ENCODE assay signal across 8 cellular contexts in genomic region chr10:31926765-31927596, GRCh38. TPM values are rescaled to one million over a fixed set of nuclear protein-coding genes. Genes with fewer than 3 reads are reported as not detected.
DNase-seq lines count a peak whose midpoint lies in the region; ATAC-seq, FAIRE-seq and TF ChIP-seq lines count a peak whose summit lies in the region.

No MANE protein-coding gene starts in this region.

- POLR2A ChIA-PET in activated CD4-positive, alpha-beta T cell treated with anti-CD3 and anti-CD28 coated beads, Interleukin-2, amount 10 ng/mL, durations not matched to agents 7 days and 5 days (lab: Charles Lee): no interaction called here

- CTCF ChIA-PET in activated CD4-positive, alpha-beta T cell treated with anti-CD3 and anti-CD28 coated beads, Interleukin-2, amount 10 ng/mL, durations not matched to agents 7 days and 5 days (lab: Charles Lee): interaction anchor here (1.2 to 1.6 kb wide), 2 partner anchors 20 to 159 kb away, joined by 3 read pairs; no protein-coding TSS in a partner anchor

- no peak for TF ChIP-seq CTCF in WERI-Rb-1 (IDR thresholded peaks at IDR 0.05; ENCODE audit: low read depth, low read length)

- WGBS in small intestine, 3 donors: 11 to 28% (median 18%) methylated on average over 22 of the region's 22 CpGs

- no peak for FAIRE-seq in small intestine (lab: Jason Lieb, UNC)

- no peak for DNase-seq in activated CD4-positive, alpha-beta T cell treated with anti-CD3 and anti-CD28 coated beads, Interleukin-2, amount 10 ng/mL, durations not matched to agents 7 days and 5 days
- no peak for DNase-seq in activated CD4-positive, alpha-beta T cell treated with anti-CD3 and anti-CD28 coated beads, Interleukin-2, amount 50 U/mL, for 1 hour
- no peak for DNase-seq in WERI-Rb-1
- peak; percentile 30 for DNase-seq in glomerular visceral epithelial cell (ENCODE audit: extremely low spot score)
- DNase-seq in small intestine: peak; percentile 41
- no peak for DNase-seq in foreskin melanocyte
- DNase-seq in DMS79 (lab: John Stamatoyannopoulos, UW): no peak

- H3K9me3 ChIP-seq in WERI-Rb-1 (ENCODE audit: severe bottlenecking) (no peaks in the 10 kb centered on the region), small intestine (ENCODE audit: control insufficient read depth, low read depth) (no peaks in the 10 kb centered on the region)

- peak overlapping the region; percentile 89 for H3K4me3 Mint-ChIP-seq in activated CD4-positive, alpha-beta T cell treated with anti-CD3 and anti-CD28 coated beads, Interleukin-2, amount 10 ng/mL, durations not matched to agents 7 days and 5 days

- peaks cover 4 to 7% of the 10 kb centered on the region in 2 donors for H3K4me1 ChIP-seq in small intestine (ENCODE audit: control insufficient read depth in 2 of 2, insufficient read depth in 1 of 2, low read depth in 1 of 2, low read length in 1 of 2)

- H3K27ac ChIP-seq in WERI-Rb-1 (no peak overlapping the region; the same call in 1 of the 2 replicates), small intestine (ENCODE audit: low read depth in 1 of 2, low read length in 1 of 2) (peak overlapping the region; percentile 41 to 95)

- H3K27me3 Mint-ChIP-seq in activated CD4-positive, alpha-beta T cell treated with anti-CD3 and anti-CD28 coated beads, Interleukin-2, amount 10 ng/mL, durations not matched to agents 7 days and 5 days: peaks cover 4% of the 10 kb centered on the region

- H3K4me3 ChIP-seq in WERI-Rb-1 (ENCODE audit: low read depth, low read length) (peak overlapping the region; percentile 60), small intestine (ENCODE audit: low read depth in 1 of 2, low read length in 2 of 2) (peak overlapping the region in 1 of 2 donors; percentile 74)

- peaks cover 67% of the 10 kb centered on the region for H3K4me1 Mint-ChIP-seq in activated CD4-positive, alpha-beta T cell treated with anti-CD3 and anti-CD28 coated beads, Interleukin-2, amount 10 ng/mL, durations not matched to agents 7 days and 5 days

- ATAC-seq in esophagus mucosa: no peak

- H3K27me3 ChIP-seq in WERI-Rb-1 (ENCODE audit: insufficient read depth, low read depth, severe bottlenecking) (no peaks in the 10 kb centered on the region), small intestine (ENCODE audit: control insufficient read depth in 2 of 2, insufficient read depth in 2 of 2, low read length in 2 of 2) (no peaks in the 10 kb centered on the region)

- peaks cover 3% of the 10 kb centered on the region for H3K36me3 Mint-ChIP-seq in activated CD4-positive, alpha-beta T cell treated with anti-CD3 and anti-CD28 coated beads, Interleukin-2, amount 10 ng/mL, durations not matched to agents 7 days and 5 days (ENCODE audit: low read depth)

- H3K9me3 Mint-ChIP-seq in activated CD4-positive, alpha-beta T cell treated with anti-CD3 and anti-CD28 coated beads, Interleukin-2, amount 10 ng/mL, durations not matched to agents 7 days and 5 days: no peaks in the 10 kb centered on the region

- H3K36me3 ChIP-seq in WERI-Rb-1 (no peaks in the 10 kb centered on the region), small intestine (ENCODE audit: control insufficient read depth in 2 of 2, insufficient read depth in 2 of 2, low read length in 2 of 2) (no peaks in the 10 kb centered on the region)

- peak overlapping the region; percentile 91 for H3K27ac Mint-ChIP-seq in activated CD4-positive, alpha-beta T cell treated with anti-CD3 and anti-CD28 coated beads, Interleukin-2, amount 10 ng/mL, durations not matched to agents 7 days and 5 days

RNA-seq across cellular contexts. Expression of gene ARHGAP12, which starts 1.6 kb away (rescaled TPM):
- 10 to 100 TPM; 15.1 to 15.4 TPM for total RNA-seq in activated CD4-positive, alpha-beta T cell treated with anti-CD3 and anti-CD28 coated beads, Interleukin-2, amount 10 ng/mL, durations not matched to agents 7 days and 5 days
- polyA plus RNA-seq in small intestine: 10 to 100 TPM; 15.9 to 34.0 (median 31.8) TPM
- 11.2 TPM for total RNA-seq in esophagus mucosa

Comparison
In these comparisons a context has a peak if more than half of its experiments do, and no peak if none do; other contexts are left out.
1. DNase-seq: peak in glomerular visceral epithelial cell (single experiment) and small intestine (single experiment); none in activated CD4-positive, alpha-beta T cell treated with anti-CD3 and anti-CD28 coated beads, Interleukin-2, amount 10 ng/mL, durations not matched to agents 7 days and 5 days (single experiment), activated CD4-positive, alpha-beta T cell treated with anti-CD3 and anti-CD28 coated beads, Interleukin-2, amount 50 U/mL, for 1 hour (single experiment), WERI-Rb-1 (single experiment), foreskin melanocyte (single experiment) and DMS79 (single experiment).